In genomic region chr9:92764988-92765936, GRCh38 we compare ENCODE assay signal across 8 cellular contexts. TPM values are rescaled to one million over a fixed set of nuclear protein-coding genes. Genes with fewer than 3 reads are reported as not detected.
DNase-seq lines count a peak whose midpoint lies in the region; ATAC-seq and TF ChIP-seq lines count a peak whose summit lies in the region.

No MANE protein-coding gene starts in this region.

- peak overlapping the region; percentile 83 for H3K4me3 Mint-ChIP-seq in activated T-helper 2 cell treated with anti-CD3 and anti-CD28 coated beads, Interferon-gamma antibody, Interleukin-2, Interleukin-4, amounts not matched to agents 10 μg/mL and 5 μg/mL and 100 μg/mL, durations not matched to agents 14 hours and 24 hours and 36 hours (ENCODE audit: low read depth)
- peak overlapping the region; percentile 88 for H3K4me3 Mint-ChIP-seq in natural killer cell treated with Interleukin-12 subunit alpha and Interleukin-12 subunit beta and Interleukin-15 and Interleukin-18, amount 100 ng/mL, for 72 hours

- peaks cover 28% of the 10 kb centered on the region for H3K4me1 Mint-ChIP-seq in activated T-helper 2 cell treated with anti-CD3 and anti-CD28 coated beads, Interferon-gamma antibody, Interleukin-2, Interleukin-4, amounts not matched to agents 10 μg/mL and 5 μg/mL and 100 μg/mL, durations not matched to agents 14 hours and 24 hours and 36 hours (ENCODE audit: low read depth)
- H3K4me1 Mint-ChIP-seq in natural killer cell treated with Interleukin-12 subunit alpha and Interleukin-12 subunit beta and Interleukin-15 and Interleukin-18, amount 100 ng/mL, for 72 hours (ENCODE audit: low read depth in 2 of 2), result peaks cover 41 to 45% of the 10 kb centered on the region in 2 donors

- TF ChIP-seq CTCF in LNCAP (IDR thresholded peaks at IDR 0.05), result peak; percentile 97

- H3K27ac Mint-ChIP-seq in activated T-helper 2 cell treated with anti-CD3 and anti-CD28 coated beads, Interferon-gamma antibody, Interleukin-2, Interleukin-4, amounts not matched to agents 10 μg/mL and 5 μg/mL and 100 μg/mL, durations not matched to agents 14 hours and 24 hours and 36 hours, result peak overlapping the region; percentile 87
- H3K27ac Mint-ChIP-seq in natural killer cell treated with Interleukin-12 subunit alpha and Interleukin-12 subunit beta and Interleukin-15 and Interleukin-18, amount 100 ng/mL, for 72 hours, result peak overlapping the region; percentile 73 to 88

- DNase-seq in G401 (ENCODE audit: low spot score), result peak; percentile 99
- peak; percentile 96 for DNase-seq in H4 (ENCODE audit: low spot score)
- DNase-seq in RPMI7951 (ENCODE audit: low read depth), result peak; percentile 95
- DNase-seq in activated T-helper 2 cell treated with anti-CD3 and anti-CD28 coated beads, Interferon-gamma antibody, Interleukin-2, Interleukin-4, amounts not matched to agents 10 μg/mL and 5 μg/mL and 100 μg/mL, durations not matched to agents 14 hours and 24 hours and 36 hours (ENCODE audit: low spot score), result peak; percentile 97
- DNase-seq in fibroblast of peridontal ligament (ENCODE audit: extremely low read depth), result peak; percentile 93
- DNase-seq in natural killer cell treated with Interleukin-12 subunit alpha and Interleukin-12 subunit beta and Interleukin-15 and Interleukin-18, amount 100 ng/mL, for 72 hours (ENCODE audit: low spot score), result peak; percentile 98
- DNase-seq in stimulated activated naive CD4-positive, alpha-beta T cell treated with Interleukin-2 at 50 U/mL for 16 hours (lab: John Stamatoyannopoulos, UW), result peak; percentile 97

- peak; percentile 84 to 96 for ATAC-seq in natural killer cell treated with Interleukin-12 subunit alpha and Interleukin-12 subunit beta and Interleukin-15 and Interleukin-18, amount 100 ng/mL, for 72 hours

- in situ Hi-C loops in G401 (cut with HindIII; ENCODE audit: low sequenced_read_pairs), result no loop called here

- no peaks in the 10 kb centered on the region for H3K36me3 Mint-ChIP-seq in activated T-helper 2 cell treated with anti-CD3 and anti-CD28 coated beads, Interferon-gamma antibody, Interleukin-2, Interleukin-4, amounts not matched to agents 10 μg/mL and 5 μg/mL and 100 μg/mL, durations not matched to agents 14 hours and 24 hours and 36 hours (ENCODE audit: low read depth)
- H3K36me3 Mint-ChIP-seq in natural killer cell treated with Interleukin-12 subunit alpha and Interleukin-12 subunit beta and Interleukin-15 and Interleukin-18, amount 100 ng/mL, for 72 hours, result no peaks in the 10 kb centered on the region

- intact Hi-C loops in activated T-helper 2 cell treated with anti-CD3 and anti-CD28 coated beads, Interferon-gamma antibody, Interleukin-2, Interleukin-4, amounts not matched to agents 10 μg/mL and 5 μg/mL and 100 μg/mL, durations not matched to agents 14 hours and 24 hours and 36 hours (cut with micrococcal nuclease), result loop anchor here (1.0 to 10.0 kb wide), 7 partner anchors 25 to 1400 kb away; partner anchors contain the start of genes IPPK, SPTLC1 and ZNF484

- H3K9me3 Mint-ChIP-seq in activated T-helper 2 cell treated with anti-CD3 and anti-CD28 coated beads, Interferon-gamma antibody, Interleukin-2, Interleukin-4, amounts not matched to agents 10 μg/mL and 5 μg/mL and 100 μg/mL, durations not matched to agents 14 hours and 24 hours and 36 hours, result no peaks in the 10 kb centered on the region
- no peaks in the 10 kb centered on the region for H3K9me3 Mint-ChIP-seq in natural killer cell treated with Interleukin-12 subunit alpha and Interleukin-12 subunit beta and Interleukin-15 and Interleukin-18, amount 100 ng/mL, for 72 hours

- H3K27me3 Mint-ChIP-seq in activated T-helper 2 cell treated with anti-CD3 and anti-CD28 coated beads, Interferon-gamma antibody, Interleukin-2, Interleukin-4, amounts not matched to agents 10 μg/mL and 5 μg/mL and 100 μg/mL, durations not matched to agents 14 hours and 24 hours and 36 hours (ENCODE audit: low read depth), result no peaks in the 10 kb centered on the region
- H3K27me3 Mint-ChIP-seq in natural killer cell treated with Interleukin-12 subunit alpha and Interleukin-12 subunit beta and Interleukin-15 and Interleukin-18, amount 100 ng/mL, for 72 hours, result no peaks in the 10 kb centered on the region

RNA-seq across cellular contexts. Expression of gene BICD2, which starts 0.6 kb away (rescaled TPM):
- total RNA-seq in G401 (2014; rRNA removed; shearing (Covaris generic)), result 25.0 and 30.3 TPM in 2 replicates
- total RNA-seq in H4 (2014; rRNA removed; shearing (Covaris generic)), result 18.3 and 24.3 TPM in 2 replicates
- 20.1 and 21.6 TPM in 2 replicates for total RNA-seq in RPMI7951 (2014; rRNA removed; shearing (Covaris generic))
- total RNA-seq in activated T-helper 2 cell treated with anti-CD3 and anti-CD28 coated beads, Interferon-gamma antibody, Interleukin-2, Interleukin-4, amounts not matched to agents 10 μg/mL and 5 μg/mL and 100 μg/mL, durations not matched to agents 14 hours and 24 hours and 36 hours, result 22.8 and 23.6 TPM in 2 replicates
- total RNA-seq in natural killer cell treated with Interleukin-12 subunit alpha and Interleukin-12 subunit beta and Interleukin-15 and Interleukin-18, amount 100 ng/mL, for 72 hours, result 10 to 100 TPM; 31.8 to 37.9 TPM

Comparison
In these comparisons a context has a peak if more than half of its experiments do, and no peak if none do; other contexts are left out.
1. Peak in every context shown above with its lines: DNase-seq and ATAC-seq.